ENCODE assay signal across 17 cellular contexts in genomic region chr6:3471711-3472110, GRCh38. TPM values are rescaled to one million over a fixed set of nuclear protein-coding genes. Genes with fewer than 3 reads are reported as not detected.
DNase-seq lines count a peak whose midpoint lies in the region; ATAC-seq and TF ChIP-seq lines count a peak whose summit lies in the region.
"Had no signal": no experiment of that assay in that cellular context is flagged by ENCODE, and none has a peak within 500 bp of the region (broad histone marks: within the 10 kb centered on the region; RNA-seq: fewer than 3 reads in every experiment).

No MANE protein-coding gene starts in this region.

- H2BK15ac ChIP-seq in IMR-90 (ENCODE audit: low read depth, low read length): peak overlapping the region; percentile 77; the same call in 1 of the 3 replicates

- CTCF ChIA-PET in IMR-90 (lab: Yijun Ruan, JAX): interaction anchor here (0.6 to 1.1 kb wide), 2 partner anchors 11 to 14 kb away, joined by 3 to 4 read pairs; no protein-coding TSS in a partner anchor
- CTCF ChIA-PET in activated naive CD4-positive, alpha-beta T cell treated with anti-CD3 and anti-CD28 coated beads, Interleukin-2, amount 10 ng/mL, durations not matched to agents 7 days and 5 days (lab: Charles Lee): interaction anchor here (0.6 kb wide), 1 partner anchor 974 kb away, joined by 3 read pairs; no protein-coding TSS in a partner anchor

- no peak overlapping the region for H2AFZ ChIP-seq in IMR-90 (replicated peaks; ENCODE audit: low read length, poor library complexity)
- H2AFZ ChIP-seq in neural progenitor cell (replicated peaks): no peak overlapping the region

- no peak overlapping the region for H3K4me3 Mint-ChIP-seq in neural progenitor cell
- no peak overlapping the region for H3K4me3 Mint-ChIP-seq in activated naive CD4-positive, alpha-beta T cell treated with anti-CD3 and anti-CD28 coated beads, Interleukin-2, amount 10 ng/mL, durations not matched to agents 7 days and 5 days

- dilution Hi-C loops in IMR-90 (cut with HindIII; ENCODE audit: low sequenced_read_pairs, unreplicated experiment): no loop called here

- H3K9me3 Mint-ChIP-seq in neural progenitor cell: peaks cover 2% of the 10 kb centered on the region
- no peaks in the 10 kb centered on the region for H3K9me3 Mint-ChIP-seq in activated naive CD4-positive, alpha-beta T cell treated with anti-CD3 and anti-CD28 coated beads, Interleukin-2, amount 10 ng/mL, durations not matched to agents 7 days and 5 days

- no peak overlapping the region for H3K14ac ChIP-seq in IMR-90 (replicated peaks; ENCODE audit: low read depth, low read length)

- H3K36me3 ChIP-seq in IMR-90 (ENCODE audit: control insufficient read depth, insufficient read depth, low read length) (no peaks in the 10 kb centered on the region), left lung (no peaks in the 10 kb centered on the region), neural progenitor cell (no peaks in the 10 kb centered on the region)
- H3K36me3 ChIP-seq: colonic mucosa had no signal

- no peak overlapping the region for H4K8ac ChIP-seq in IMR-90 (ENCODE audit: low read depth in 2 of 2, low read length in 2 of 2)

- peaks cover 8% of the 10 kb centered on the region for H3K27me3 ChIP-seq in IMR-90 (ENCODE audit: control insufficient read depth, insufficient read depth, low read length)
- H3K27me3 ChIP-seq in left lung: no peaks in the 10 kb centered on the region
- H3K27me3 ChIP-seq in neural progenitor cell: no peaks in the 10 kb centered on the region
- H3K27me3 ChIP-seq: colonic mucosa had no signal

- H3K27ac ChIP-seq in IMR-90 (ENCODE audit: insufficient read depth, low read length) (no peak overlapping the region), left lung (no peak overlapping the region), neural progenitor cell (no peak overlapping the region)
- H3K27ac ChIP-seq: colonic mucosa had no signal

- peak overlapping the region; percentile 34 for H2BK20ac ChIP-seq in IMR-90 (ENCODE audit: low read depth, low read length)

- no peaks in the 10 kb centered on the region for H3K79me1 ChIP-seq in IMR-90 (ENCODE audit: low read depth in 1 of 2, low read length in 2 of 2)

- no peak for TF ChIP-seq POLR2A in IMR-90 (IDR thresholded peaks at IDR 0.05; ENCODE audit: low read depth, low read length)

- H4K20me1 ChIP-seq in IMR-90 (ENCODE audit: insufficient read depth, low read length) (no peaks in the 10 kb centered on the region), neural progenitor cell (ENCODE audit: low read depth) (no peaks in the 10 kb centered on the region)

- no peak overlapping the region for H2BK5ac ChIP-seq in IMR-90 (ENCODE audit: low read depth, low read length, poor library complexity, severe bottlenecking)

- H2AK9ac ChIP-seq in IMR-90 (replicated peaks; ENCODE audit: low read depth, low read length, poor library complexity): no peak overlapping the region

- intact Hi-C loops in IMR-90 (cut with micrococcal nuclease) (no loop called here), left lung (cut with DNase I) (no loop called here)

- H3K79me2 ChIP-seq in neural progenitor cell (ENCODE audit: low read depth): no peaks in the 10 kb centered on the region

- H4K5ac ChIP-seq in IMR-90 (ENCODE audit: low read depth, low read length): no peak overlapping the region

- in situ Hi-C loops in IMR-90 (cut with MboI; ENCODE audit: low sequenced_read_pairs): no loop called here

- no peaks in the 10 kb centered on the region for H3K9me3 ChIP-seq in IMR-90 (ENCODE audit: control insufficient read depth, insufficient read depth, low read length)
- H3K9me3 ChIP-seq in left lung: no peaks in the 10 kb centered on the region
- H3K9me3 ChIP-seq in neural progenitor cell (ENCODE audit: low read depth): no peaks in the 10 kb centered on the region
- H3K9me3 ChIP-seq: colonic mucosa had no signal

- no peak overlapping the region for H3K4ac ChIP-seq in IMR-90 (ENCODE audit: low read depth, low read length)

- no CpG with 5 or more reads among the region's 3 CpGs for WGBS in IMR-90 (ENCODE audit: extremely low coverage in 2 of 2, insufficient read length in 1 of 2), 2 experiments

- no peak for ATAC-seq in IMR-90 (ENCODE audit: low read depth)
- ATAC-seq in left lung: peak; percentile 90
- ATAC-seq: right cardiac atrium had no signal

- no peak overlapping the region for H3K4me2 ChIP-seq in IMR-90 (ENCODE audit: low read depth, low read length)
- no peak overlapping the region for H3K4me2 ChIP-seq in neural progenitor cell

- TF ChIP-seq CTCF in AG10803 (conservative IDR thresholded peaks at IDR 0.05; ENCODE audit: low read length) (no peak), IMR-90 (conservative IDR thresholded peaks at IDR 0.05; ENCODE audit: low read depth, low read length) (no peak), left lung (IDR thresholded peaks at IDR 0.05) (no peak), neural progenitor cell (IDR thresholded peaks at IDR 0.05) (no peak)

- no peak overlapping the region for H3K9ac ChIP-seq in IMR-90 (ENCODE audit: low read depth, low read length)
- H3K9ac ChIP-seq in neural progenitor cell: no peak overlapping the region

- H4K91ac ChIP-seq in IMR-90 (ENCODE audit: insufficient read depth, low read depth, low read length): no peak overlapping the region

- no peaks in the 10 kb centered on the region for H3F3A ChIP-seq in neural progenitor cell (ENCODE audit: low read depth)

- no peaks in the 10 kb centered on the region for H3K36me3 Mint-ChIP-seq in neural progenitor cell
- H3K36me3 Mint-ChIP-seq in activated naive CD4-positive, alpha-beta T cell treated with anti-CD3 and anti-CD28 coated beads, Interleukin-2, amount 10 ng/mL, durations not matched to agents 7 days and 5 days: no peaks in the 10 kb centered on the region

- H3K4me3 ChIP-seq in AG10803 (ENCODE audit: low read length) (no peak overlapping the region), IMR-90 (ENCODE audit: insufficient read depth, low read depth, low read length) (no peak overlapping the region), left lung (no peak overlapping the region), neural progenitor cell (no peak overlapping the region)
- H3K4me3 ChIP-seq: colonic mucosa had no signal

- no peak overlapping the region; the same call in 1 of the 2 replicates for H2BK120ac ChIP-seq in IMR-90 (ENCODE audit: low read depth, low read length)

- no peak overlapping the region for H3K56ac ChIP-seq in IMR-90 (ENCODE audit: extremely low read depth, insufficient read depth, low read length)

- no peak overlapping the region for H3K18ac ChIP-seq in IMR-90 (ENCODE audit: low read depth, low read length)

- H3K27me3 Mint-ChIP-seq in neural progenitor cell (ENCODE audit: insufficient read depth, low read depth): peaks cover 2% of the 10 kb centered on the region
- peaks cover 19% of the 10 kb centered on the region for H3K27me3 Mint-ChIP-seq in activated naive CD4-positive, alpha-beta T cell treated with anti-CD3 and anti-CD28 coated beads, Interleukin-2, amount 10 ng/mL, durations not matched to agents 7 days and 5 days

- H3K9me1 ChIP-seq in IMR-90 (ENCODE audit: insufficient read depth, low read length): no peaks in the 10 kb centered on the region

- POLR2A ChIA-PET in IMR-90 (lab: Charles Lee; ENCODE audit: unreplicated experiment): no interaction called here

- H3K4me1 Mint-ChIP-seq in neural progenitor cell: peaks cover 16% of the 10 kb centered on the region
- no peaks in the 10 kb centered on the region for H3K4me1 Mint-ChIP-seq in activated naive CD4-positive, alpha-beta T cell treated with anti-CD3 and anti-CD28 coated beads, Interleukin-2, amount 10 ng/mL, durations not matched to agents 7 days and 5 days

- BruUV-seq in IMR-90 (replicated peaks; lab: Mats Ljungman, UMichigan): no TSS peak

- H2AK5ac ChIP-seq in IMR-90 (ENCODE audit: low read depth, low read length): no peak overlapping the region

- no peak for TF ChIP-seq RAD21 in IMR-90 (IDR thresholded peaks at IDR 0.05; ENCODE audit: low read length)

- H3K27ac Mint-ChIP-seq in neural progenitor cell: no peak overlapping the region
- H3K27ac Mint-ChIP-seq in activated naive CD4-positive, alpha-beta T cell treated with anti-CD3 and anti-CD28 coated beads, Interleukin-2, amount 10 ng/mL, durations not matched to agents 7 days and 5 days: no peak overlapping the region

- H3K23ac ChIP-seq in IMR-90 (ENCODE audit: low read depth, low read length): no peak overlapping the region

- H3K4me1 ChIP-seq in IMR-90 (ENCODE audit: control insufficient read depth, insufficient read depth, low read length) (peaks cover 5% of the 10 kb centered on the region), left lung (no peaks in the 10 kb centered on the region), neural progenitor cell (no peaks in the 10 kb centered on the region)
- H3K4me1 ChIP-seq: colonic mucosa had no signal

- DNase-seq in AG10803 (ENCODE audit: low read depth) (peak; percentile 58), IMR-90 (peak; percentile 28), RPMI7951 (ENCODE audit: low read depth) (peak; percentile 26), left lung (peak in 1 of 2 donors; percentile 43), foreskin melanocyte (no peak), neural progenitor cell (ENCODE audit: low spot score) (no peak)
- DNase-seq in stimulated activated CD4-positive, alpha-beta T cell treated with anti-CD3 and anti-CD28 coated beads, Interleukin-12 subunit alpha, Interleukin-12 subunit beta, amount 100 ng/mL, for 4 hours: no peak
- DNase-seq in activated naive CD4-positive, alpha-beta T cell treated with anti-CD3 and anti-CD28 coated beads, Interleukin-2, amount 10 ng/mL, durations not matched to agents 7 days and 5 days: no peak
- DNase-seq: activated CD4-positive, alpha-beta T cell treated with anti-CD3 and anti-CD28 coated beads for 1 hour; activated effector memory CD4-positive, alpha-beta T cell treated with anti-CD3 and anti-CD28 coated beads, Interleukin-2, amount 50 U/mL, for 16 hours; amniotic stem cell; colonic mucosa; NCI-H345; right cardiac atrium; SIG-M5; stimulated activated CD4-positive, alpha-beta T cell treated with anti-CD3 and anti-CD28 coated beads, Interleukin-2, amount 100 ng/mL, for 24 hours; substantia nigra had no signal

TF ChIP-seq in IMR-90, 13 proteins besides CTCF, POLR2A, EP300 and RAD21 (continues in another document):
- no peak for TF ChIP-seq SMC3 (IDR thresholded peaks at IDR 0.05; ENCODE audit: low read depth, low read length)
- no peak for TF ChIP-seq FOS (IDR thresholded peaks at IDR 0.05; ENCODE audit: low read depth, low read length)

RNA-seq across cellular contexts. Expression of gene SLC22A23, which starts 14.9 kb away (rescaled TPM):
- total RNA-seq in IMR-90 (2012; rRNA removed): 0.56 and 0.72 TPM in 2 replicates
- polyA plus RNA-seq in IMR-90 (2012; rRNA removed): 1.1 and 1.6 TPM in 2 replicates
- polyA plus RNA-seq in IMR-90 (2012; cell fraction: cytosol; rRNA removed): 1.2 and 1.9 TPM in 2 replicates
- 1.9 TPM in 2 replicates for polyA plus RNA-seq in IMR-90 (2012; cell fraction: nucleus; rRNA removed; ENCODE audit: low replicate concordance)
- total RNA-seq in RPMI7951 (2014; rRNA removed; shearing (Covaris generic)): 0.29 and 0.72 TPM in 2 replicates
- total RNA-seq in left lung: 10 to 100 TPM; 24.4 to 25.7 TPM
- total RNA-seq in neural progenitor cell (ENCODE audit: low replicate concordance): 0.99 and 3.3 TPM in 2 replicates

Comparison
In these comparisons a context has a peak if more than half of its experiments do, and no peak if none do; other contexts are left out.
1. DNase-seq: peak in AG10803 (single experiment), IMR-90 (single experiment) and RPMI7951 (single experiment); none in foreskin melanocyte (single experiment), neural progenitor cell (single experiment), stimulated activated CD4-positive, alpha-beta T cell treated with anti-CD3 and anti-CD28 coated beads, Interleukin-12 subunit alpha, Interleukin-12 subunit beta, amount 100 ng/mL, for 4 hours (single experiment) and activated naive CD4-positive, alpha-beta T cell treated with anti-CD3 and anti-CD28 coated beads, Interleukin-2, amount 10 ng/mL, durations not matched to agents 7 days and 5 days (single experiment).